In the genomic region with DNA sequence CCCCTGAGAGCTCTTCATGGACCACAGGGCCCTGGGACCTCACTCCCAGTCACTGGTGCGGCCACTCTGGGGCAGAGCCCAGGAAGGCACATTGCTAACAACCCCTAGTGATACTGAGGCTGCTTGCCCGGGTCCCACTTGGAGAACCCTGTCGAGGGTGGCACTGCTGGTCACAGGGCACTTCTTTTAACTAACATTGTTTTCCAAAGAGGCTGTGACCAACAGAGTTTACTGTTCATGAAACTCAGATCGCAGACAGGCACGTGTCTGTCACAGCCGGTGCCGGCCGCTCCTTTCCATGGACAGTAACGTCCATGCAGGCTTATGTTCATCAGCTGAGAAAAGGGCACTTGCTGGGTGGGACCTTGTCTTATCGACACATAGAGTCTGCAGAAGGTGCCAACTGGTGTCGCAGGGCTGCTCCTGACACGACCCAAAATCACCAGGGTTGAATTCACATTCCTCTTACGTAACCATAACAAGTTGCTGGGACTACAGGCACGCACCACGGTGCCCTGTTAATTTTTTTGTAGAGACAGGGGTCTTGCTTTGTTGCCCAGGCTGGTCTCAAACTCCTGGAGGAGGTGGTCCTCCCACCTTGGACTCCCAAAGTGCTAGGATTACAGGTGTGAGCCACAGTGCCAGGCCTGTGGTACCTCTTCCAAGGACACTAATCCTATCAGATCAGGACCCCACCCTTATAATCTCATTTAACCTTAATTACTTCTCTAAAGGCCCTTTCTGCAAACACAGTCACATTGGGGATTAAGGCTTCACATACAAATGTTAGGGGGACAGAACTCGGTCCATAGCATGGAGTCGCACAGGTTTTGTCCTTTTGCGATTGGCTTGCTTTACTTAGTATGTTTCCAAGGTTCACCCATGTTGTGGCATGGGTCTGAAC, we compare ENCODE assay signal across 8 cellular contexts. TPM values are rescaled to one million over a fixed set of nuclear protein-coding genes. Genes with fewer than 3 reads are reported as not detected.
DNase-seq lines count a peak whose midpoint lies in the region; TF ChIP-seq lines count a peak whose summit lies in the region.

No MANE protein-coding gene starts in this region.

- H3K27ac Mint-ChIP-seq in Caco-2 (ENCODE audit: unreplicated experiment) (peak overlapping the region; percentile 91), endothelial cell (ENCODE audit: unreplicated experiment) (no peak overlapping the region)

- H3K27ac ChIP-seq in OCI-LY1 (ENCODE audit: low read depth, low read length, poor library complexity, severe bottlenecking) (no peak overlapping the region), osteoblast (ENCODE audit: low read depth, low read length) (peak overlapping the region; percentile 35)

- H3K9me3 ChIP-seq in Caco-2 (no peaks in the 10 kb centered on the region), OCI-LY1 (ENCODE audit: low read length) (no peaks in the 10 kb centered on the region), osteoblast (ENCODE audit: low read depth, low read length) (no peaks in the 10 kb centered on the region)

- H3K36me3 ChIP-seq in Caco-2 (ENCODE audit: control insufficient read depth, insufficient read depth, low read length) (peaks cover 2% of the 10 kb centered on the region; the same call in 1 of the 2 replicates), OCI-LY1 (ENCODE audit: insufficient read depth, low read length) (peaks cover 25% of the 10 kb centered on the region), osteoblast (ENCODE audit: insufficient read depth, low read length) (peaks cover 6% of the 10 kb centered on the region)

- CTCF ChIA-PET in Caco-2 (lab: Charles Lee), result interaction anchor here (0.6 kb wide), 1 partner anchor 10 kb away, joined by 4 read pairs; no protein-coding TSS in a partner anchor

- H3K9ac ChIP-seq in OCI-LY1 (ENCODE audit: low read length), result peak overlapping the region; percentile 84

- H3K4me1 ChIP-seq in Caco-2 (peaks cover 9% of the 10 kb centered on the region), OCI-LY1 (ENCODE audit: insufficient read depth, low read length, severe bottlenecking) (peaks cover 25% of the 10 kb centered on the region), osteoblast (ENCODE audit: insufficient read depth, low read length) (peaks cover 27% of the 10 kb centered on the region)

- H3K36me3 Mint-ChIP-seq in Caco-2 (ENCODE audit: insufficient read depth, unreplicated experiment), result peaks cover 46% of the 10 kb centered on the region
- H3K36me3 Mint-ChIP-seq in endothelial cell (ENCODE audit: low read depth, unreplicated experiment), result no peaks in the 10 kb centered on the region

- peak overlapping the region; percentile 80 for H3K4me3 Mint-ChIP-seq in Caco-2 (ENCODE audit: unreplicated experiment)
- peak overlapping the region; percentile 89 for H3K4me3 Mint-ChIP-seq in endothelial cell (ENCODE audit: unreplicated experiment)

- H3K4me1 Mint-ChIP-seq in Caco-2 (ENCODE audit: low read depth, unreplicated experiment) (no peaks in the 10 kb centered on the region), endothelial cell (ENCODE audit: unreplicated experiment) (peaks cover 14% of the 10 kb centered on the region)

- POLR2A ChIA-PET in Caco-2 (lab: Charles Lee), result no interaction called here

- intact Hi-C loops in Caco-2 (cut with micrococcal nuclease; ENCODE audit: unreplicated experiment), result no loop called here

- no peaks in the 10 kb centered on the region for H3K27me3 ChIP-seq in Caco-2 (replicated peaks; ENCODE audit: control insufficient read depth, insufficient read depth, low read length)
- no peaks in the 10 kb centered on the region for H3K27me3 ChIP-seq in OCI-LY1 (ENCODE audit: insufficient read depth, low read length)
- no peaks in the 10 kb centered on the region for H3K27me3 ChIP-seq in osteoblast (ENCODE audit: insufficient read depth, low read length)

- no TSS peak for BruUV-seq in Caco-2 (replicated peaks; lab: Mats Ljungman, UMichigan)

- no peaks in the 10 kb centered on the region for H3K9me2 ChIP-seq in OCI-LY1 (ENCODE audit: low read depth, low read length)

- no peak overlapping the region for H2AFZ ChIP-seq in OCI-LY1 (ENCODE audit: low read length)
- peak overlapping the region; percentile 91 for H2AFZ ChIP-seq in osteoblast (ENCODE audit: low read length)

- H3K4me2 ChIP-seq in OCI-LY1 (ENCODE audit: low read length), result peak overlapping the region; percentile 88
- H3K4me2 ChIP-seq in osteoblast (ENCODE audit: insufficient read depth, low read length), result peak overlapping the region; percentile 85

- H3K4me3 ChIP-seq in Caco-2 (ENCODE audit: low read depth, low read length), result peak overlapping the region; percentile 83
- H3K4me3 ChIP-seq in OCI-LY1 (ENCODE audit: low read depth, low read length, poor library complexity, severe bottlenecking), result peak overlapping the region; percentile 68
- peak overlapping the region; percentile 90 for H3K4me3 ChIP-seq in osteoblast (ENCODE audit: insufficient read depth, low read length)

- no peaks in the 10 kb centered on the region for H3K9me3 Mint-ChIP-seq in Caco-2 (ENCODE audit: unreplicated experiment)
- no peaks in the 10 kb centered on the region for H3K9me3 Mint-ChIP-seq in endothelial cell (ENCODE audit: unreplicated experiment)

- H4K20me1 ChIP-seq in OCI-LY1 (ENCODE audit: insufficient read depth, low read length), result 0 out of 2 replicates have a peak, but pooled peaks cover 3% of the 10 kb centered on the region
- peaks cover 26% of the 10 kb centered on the region for H4K20me1 ChIP-seq in osteoblast (ENCODE audit: insufficient read depth, low read length)

- no peak for DNase-seq in Caco-2
- DNase-seq in endothelial cell (ENCODE audit: low spot score), result no peak
- DNase-seq in osteoblast (ENCODE audit: insufficient read length, low spot score, missing footprints), result no peak
- DNase-seq in occipital lobe (lab: John Stamatoyannopoulos, UW), result no peak
- DNase-seq in stimulated activated CD4-positive, alpha-beta T cell treated with anti-CD3 and anti-CD28 coated beads, Interleukin-2, amount 100 ng/mL, for 24 hours, result no peak
- no peak for DNase-seq in mucosa of gallbladder (ENCODE audit: low spot score)
- no peak for DNase-seq in nucleus accumbens (lab: John Stamatoyannopoulos, UW)

- no peaks in the 10 kb centered on the region for H3F3A ChIP-seq in OCI-LY1 (ENCODE audit: insufficient read depth, low read length)

- TF ChIP-seq CTCF in Caco-2 (IDR thresholded peaks at IDR 0.05; ENCODE audit: insufficient read depth in 1 of 2, low read depth in 1 of 2, low read length in 1 of 2, severe bottlenecking in 1 of 2, unreplicated experiment in 1 of 2), result no peak
- no peak for TF ChIP-seq CTCF in OCI-LY1 (IDR thresholded peaks at IDR 0.05; ENCODE audit: low read length)
- no peak for TF ChIP-seq CTCF in endothelial cell (IDR thresholded peaks at IDR 0.05; ENCODE audit: unreplicated experiment)
- TF ChIP-seq CTCF in osteoblast (IDR thresholded peaks at IDR 0.05; ENCODE audit: extremely low read depth, low read depth, low read length), result no peak

- no peaks in the 10 kb centered on the region for H3K27me3 Mint-ChIP-seq in Caco-2 (ENCODE audit: insufficient read depth, unreplicated experiment)
- H3K27me3 Mint-ChIP-seq in endothelial cell (ENCODE audit: unreplicated experiment), result peaks cover 8% of the 10 kb centered on the region

- peaks cover 33% of the 10 kb centered on the region for H3K79me2 ChIP-seq in OCI-LY1 (ENCODE audit: insufficient read depth, low read length)
- peaks cover 39% of the 10 kb centered on the region for H3K79me2 ChIP-seq in osteoblast (ENCODE audit: insufficient read depth, low read length)

RNA-seq across cellular contexts. Expression of a gene that starts 1.2 kb away (rescaled TPM):
- total RNA-seq in Caco-2 (2022) (82.0 and 91.9 TPM in 2 replicates), endothelial cell (ENCODE audit: unreplicated experiment) (49.3 TPM), osteoblast (10.6 and 10.9 TPM in 2 replicates), occipital lobe (12.0 TPM), mucosa of gallbladder (43.4 TPM)
